In the genomic region with DNA sequence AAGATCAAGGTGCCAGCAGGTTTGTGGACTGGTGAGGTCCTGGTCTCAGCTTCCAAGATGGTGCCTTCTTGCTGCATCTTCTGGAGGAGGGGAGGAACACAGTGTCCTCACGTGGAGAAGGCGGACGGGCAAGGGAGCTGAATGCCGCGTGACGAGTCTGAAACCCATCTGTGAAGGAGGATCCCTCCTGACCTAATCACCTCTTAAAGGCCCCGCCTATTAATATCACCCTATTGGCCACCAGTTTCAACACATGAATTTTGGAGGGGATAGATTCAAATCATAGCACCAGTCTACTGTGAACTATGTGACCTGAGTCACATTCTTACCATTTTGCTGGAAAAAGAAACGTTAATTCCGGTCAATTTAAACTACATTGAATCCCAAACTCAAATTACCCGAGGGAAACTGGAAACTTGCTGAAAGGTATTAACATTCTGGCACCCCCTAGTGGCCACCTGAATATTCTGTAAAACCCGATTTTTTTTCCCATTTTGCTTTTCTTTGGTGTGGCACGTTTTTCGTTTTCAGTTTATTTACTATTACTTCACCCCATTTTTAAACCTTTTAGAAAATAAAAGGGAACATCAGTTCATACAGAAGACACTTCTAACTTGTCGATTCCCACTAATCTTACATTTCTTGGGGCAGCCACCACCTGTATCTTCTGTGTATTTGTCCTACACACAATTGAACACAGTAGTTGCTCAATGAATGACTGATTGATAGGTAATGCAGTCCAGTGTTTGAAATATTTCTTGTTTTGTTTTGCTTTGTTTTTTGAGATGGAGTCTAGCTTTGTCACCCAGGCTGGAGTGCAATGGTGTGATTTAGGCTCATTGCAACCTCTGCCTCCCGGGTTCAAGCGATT, we compare ENCODE assay signal across 8 cellular contexts. TPM values are rescaled to one million over a fixed set of nuclear protein-coding genes. Genes with fewer than 3 reads are reported as not detected.
DNase-seq lines count a peak whose midpoint lies in the region; ATAC-seq and TF ChIP-seq lines count a peak whose summit lies in the region.

No MANE protein-coding gene starts in this region.

- no peak overlapping the region for H4K91ac ChIP-seq in trophoblast cell (ENCODE audit: low read depth, low read length)

- intact Hi-C loops in activated CD4-positive, alpha-beta T cell treated with anti-CD3 and anti-CD28 coated beads for 36 hours (cut with DNase I, micrococcal nuclease) = loop anchor here (1.0 to 5.0 kb wide), 4 partner anchors 23 to 70 kb away; no protein-coding TSS in a partner anchor
- intact Hi-C loops in activated CD8-positive, alpha-beta T cell treated with anti-CD3 and anti-CD28 coated beads for 36 hours (cut with micrococcal nuclease) = no loop called here

- no peaks in the 10 kb centered on the region for H3K79me1 ChIP-seq in trophoblast cell (ENCODE audit: low read length)

- no peak overlapping the region for H3K4ac ChIP-seq in trophoblast cell (ENCODE audit: low read depth, low read length)

- H3K4me3 Mint-ChIP-seq in activated CD4-positive, alpha-beta T cell treated with anti-CD3 and anti-CD28 coated beads for 36 hours = no peak overlapping the region
- H3K4me3 Mint-ChIP-seq in activated CD8-positive, alpha-beta T cell treated with anti-CD3 and anti-CD28 coated beads for 36 hours = peak overlapping the region; percentile 29

- WGBS in trophoblast cell (ENCODE audit: extremely low coverage, insufficient coverage, insufficient read length) = no CpG with 5 or more reads among the region's 16 CpGs

- H2BK5ac ChIP-seq in trophoblast cell (ENCODE audit: low read depth, low read length, poor library complexity) = no peak overlapping the region

- no peak overlapping the region for H2BK12ac ChIP-seq in trophoblast cell (ENCODE audit: low read length)

- POLR2A ChIA-PET in activated CD4-positive, alpha-beta T cell treated with anti-CD3 and anti-CD28 coated beads for 36 hours (lab: Charles Lee) = no interaction called here
- POLR2A ChIA-PET in activated CD8-positive, alpha-beta T cell treated with anti-CD3 and anti-CD28 coated beads for 36 hours (lab: Charles Lee) = interaction anchor here (1.0 kb wide), 1 partner anchor 24 kb away, joined by 4 read pairs; the partner anchor contains the start of gene RMND1

- H4K8ac ChIP-seq in trophoblast cell (ENCODE audit: low read depth, low read length) = no peak overlapping the region

- no peaks in the 10 kb centered on the region for H3K4me1 Mint-ChIP-seq in activated CD4-positive, alpha-beta T cell treated with anti-CD3 and anti-CD28 coated beads for 36 hours
- H3K4me1 Mint-ChIP-seq in activated CD8-positive, alpha-beta T cell treated with anti-CD3 and anti-CD28 coated beads for 36 hours (ENCODE audit: low read depth) = peaks cover 8% of the 10 kb centered on the region

- no peaks in the 10 kb centered on the region for H3K4me1 ChIP-seq in trophoblast cell (ENCODE audit: control insufficient read depth in 1 of 2, insufficient read depth in 2 of 2, low read length in 2 of 2)

- H3K4me3 ChIP-seq in fibroblast of the aortic adventitia (ENCODE audit: low read depth, low read length) (no peak overlapping the region), trophoblast cell (ENCODE audit: low read depth, low read length) (no peak overlapping the region)

- H3K79me2 ChIP-seq in trophoblast cell (ENCODE audit: control insufficient read depth, insufficient read depth, low read length, poor library complexity) = no peaks in the 10 kb centered on the region

- no peak overlapping the region for H4K12ac ChIP-seq in trophoblast cell (ENCODE audit: low read depth, low read length)

- H3K14ac ChIP-seq in trophoblast cell (ENCODE audit: low read length) = no peak overlapping the region

- DNase-seq in activated CD4-positive, alpha-beta T cell treated with anti-CD3 and anti-CD28 coated beads for 36 hours = peak; percentile 65
- DNase-seq in activated CD4-positive, alpha-beta T cell treated with anti-CD3 and anti-CD28 coated beads for 1 hour = no peak
- DNase-seq in NCI-H226 (peak; percentile 22), fibroblast of the aortic adventitia (ENCODE audit: low read depth) (peak; percentile 79), trophoblast cell (peak; percentile 43 to 85)
- peak; percentile 68 for DNase-seq in activated CD8-positive, alpha-beta T cell treated with anti-CD3 and anti-CD28 coated beads for 36 hours

- H3K27me3 Mint-ChIP-seq in activated CD4-positive, alpha-beta T cell treated with anti-CD3 and anti-CD28 coated beads for 36 hours = no peaks in the 10 kb centered on the region
- no peaks in the 10 kb centered on the region for H3K27me3 Mint-ChIP-seq in activated CD8-positive, alpha-beta T cell treated with anti-CD3 and anti-CD28 coated beads for 36 hours

- H3K27ac ChIP-seq in trophoblast cell (ENCODE audit: low read depth, low read length) = no peak overlapping the region

- H2AK5ac ChIP-seq in trophoblast cell (ENCODE audit: low read length) = no peak overlapping the region

- H3K36me3 ChIP-seq in trophoblast cell (ENCODE audit: control insufficient read depth in 1 of 2, insufficient read depth in 2 of 2, low read length in 2 of 2) = no peaks in the 10 kb centered on the region

- ATAC-seq in activated CD4-positive, alpha-beta T cell treated with anti-CD3 and anti-CD28 coated beads for 36 hours = peak; percentile 33
- ATAC-seq in HG02623 (IDR thresholded peaks at IDR 0.05; ENCODE audit: unreplicated experiment) = peak; percentile 68
- peak; percentile 49 for ATAC-seq in activated CD8-positive, alpha-beta T cell treated with anti-CD3 and anti-CD28 coated beads for 36 hours
- no peak for ATAC-seq in GM19397 (IDR thresholded peaks at IDR 0.05; ENCODE audit: unreplicated experiment)

- H2BK120ac ChIP-seq in trophoblast cell (ENCODE audit: insufficient read depth, low read length, poor library complexity) = no peak overlapping the region

- H3K36me3 Mint-ChIP-seq in activated CD4-positive, alpha-beta T cell treated with anti-CD3 and anti-CD28 coated beads for 36 hours (ENCODE audit: low read depth) = no peaks in the 10 kb centered on the region
- no peaks in the 10 kb centered on the region for H3K36me3 Mint-ChIP-seq in activated CD8-positive, alpha-beta T cell treated with anti-CD3 and anti-CD28 coated beads for 36 hours (ENCODE audit: low read depth)

- peak; percentile 97 for TF ChIP-seq CTCF in activated CD8-positive, alpha-beta T cell treated with anti-CD3 and anti-CD28 coated beads for 36 hours (IDR thresholded peaks at IDR 0.05)
- peak; percentile 68 for TF ChIP-seq CTCF in fibroblast of the aortic adventitia (IDR thresholded peaks at IDR 0.05; ENCODE audit: insufficient read depth, low read length)

- H3K27ac Mint-ChIP-seq in activated CD4-positive, alpha-beta T cell treated with anti-CD3 and anti-CD28 coated beads for 36 hours = no peak overlapping the region
- no peak overlapping the region for H3K27ac Mint-ChIP-seq in activated CD8-positive, alpha-beta T cell treated with anti-CD3 and anti-CD28 coated beads for 36 hours

- peak overlapping the region; percentile 58 for H2AFZ ChIP-seq in trophoblast cell (ENCODE audit: insufficient read depth, low read length, poor library complexity)

- no peaks in the 10 kb centered on the region for H3K9me3 ChIP-seq in trophoblast cell (ENCODE audit: insufficient read depth, low read depth, low read length)

- H3K18ac ChIP-seq in trophoblast cell (ENCODE audit: low read length) = no peak overlapping the region

- H3K27me3 ChIP-seq in trophoblast cell (ENCODE audit: insufficient read depth, low read length) = no peaks in the 10 kb centered on the region

- no peak overlapping the region for H3K4me2 ChIP-seq in trophoblast cell (ENCODE audit: low read length)

- no peak overlapping the region for H3K23ac ChIP-seq in trophoblast cell (ENCODE audit: low read length)

- no peak overlapping the region for H3K9ac ChIP-seq in trophoblast cell (ENCODE audit: low read length)

- CTCF ChIA-PET in activated CD4-positive, alpha-beta T cell treated with anti-CD3 and anti-CD28 coated beads for 36 hours (lab: Charles Lee) = interaction anchor here (0.7 to 1.5 kb wide), 3 partner anchors 9 to 269 kb away, joined by 4 to 5 read pairs (median 4); partner anchors contain the start of gene RMND1
- CTCF ChIA-PET in activated CD8-positive, alpha-beta T cell treated with anti-CD3 and anti-CD28 coated beads for 36 hours (lab: Charles Lee) = interaction anchor here (0.9 to 1.7 kb wide), 11 partner anchors 10 to 98 kb away, joined by 3 to 7 read pairs (median 4); no protein-coding TSS in a partner anchor

- no peaks in the 10 kb centered on the region for H3K9me3 Mint-ChIP-seq in activated CD4-positive, alpha-beta T cell treated with anti-CD3 and anti-CD28 coated beads for 36 hours (ENCODE audit: low read depth)
- no peaks in the 10 kb centered on the region for H3K9me3 Mint-ChIP-seq in activated CD8-positive, alpha-beta T cell treated with anti-CD3 and anti-CD28 coated beads for 36 hours

RNA-seq across cellular contexts. Expression of gene CCDC170, which starts 17.9 kb away (rescaled TPM):
- not detected for total RNA-seq in activated CD4-positive, alpha-beta T cell treated with anti-CD3 and anti-CD28 coated beads for 36 hours
- not detected for total RNA-seq in activated CD8-positive, alpha-beta T cell treated with anti-CD3 and anti-CD28 coated beads for 36 hours
- total RNA-seq in fibroblast of the aortic adventitia (ENCODE audit: low replicate concordance) = 0.09 and 0.82 TPM in 2 replicates
- 0.10 and 0.19 TPM in 2 replicates for polyA plus RNA-seq in trophoblast cell (2013)

RNA-seq across cellular contexts. Expression of gene RMND1, which starts 24.0 kb away (rescaled TPM):
- 10 to 100 TPM; 20.8 to 21.5 TPM for total RNA-seq in activated CD4-positive, alpha-beta T cell treated with anti-CD3 and anti-CD28 coated beads for 36 hours
- total RNA-seq in activated CD8-positive, alpha-beta T cell treated with anti-CD3 and anti-CD28 coated beads for 36 hours = 10 to 100 TPM; 19.0 to 19.7 TPM
- total RNA-seq in fibroblast of the aortic adventitia (ENCODE audit: low replicate concordance) = 36.4 and 51.3 TPM in 2 replicates
- polyA plus RNA-seq in trophoblast cell (2013) = 19.0 and 19.2 TPM in 2 replicates
